ENCODE assay signal across 8 cellular contexts in the genomic region with DNA sequence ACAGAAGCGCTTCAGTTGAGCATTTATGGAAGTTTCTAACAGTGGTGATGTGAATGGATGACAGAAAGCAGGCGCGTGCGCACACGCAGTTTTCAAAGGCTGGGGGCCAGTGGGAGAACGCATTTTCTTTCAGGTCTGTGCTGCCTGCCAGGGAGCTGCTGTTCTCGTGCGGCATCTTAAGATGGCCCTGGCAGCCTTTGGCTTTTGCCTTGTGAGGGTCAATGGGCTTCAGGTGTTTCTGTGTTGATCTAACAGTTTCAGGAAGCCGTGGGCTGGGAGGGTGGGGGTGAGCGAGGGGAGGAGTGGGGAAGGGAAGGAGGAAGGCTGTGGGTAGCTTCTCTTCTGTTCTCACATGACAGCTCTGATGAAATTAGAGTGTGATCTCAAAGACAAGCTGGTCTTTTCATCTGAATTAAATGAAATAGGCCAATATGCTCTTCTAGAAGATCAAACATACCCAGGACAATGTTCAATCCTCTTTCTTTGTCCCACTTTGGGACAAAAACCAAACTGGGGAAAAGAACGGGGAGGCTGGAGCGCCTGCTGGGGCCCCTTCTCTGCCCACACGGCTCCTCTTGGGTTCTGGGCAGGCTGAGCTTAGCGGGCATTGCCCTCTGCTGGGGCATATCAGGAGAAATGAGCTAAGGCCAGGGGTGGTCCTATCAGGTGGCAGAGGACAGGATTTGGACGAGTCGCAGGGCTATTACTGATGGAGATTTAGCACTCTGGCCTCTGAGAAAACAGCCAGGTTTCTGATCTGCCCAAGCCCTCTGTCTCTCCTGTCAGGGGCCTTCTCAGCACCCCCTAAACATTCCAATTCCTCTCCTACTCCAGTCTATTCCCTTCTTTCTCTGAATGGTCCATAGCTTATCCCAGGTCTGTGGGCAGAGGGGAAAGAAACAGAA.
DNase-seq lines count a peak whose midpoint lies in the region; ATAC-seq, FAIRE-seq and TF ChIP-seq lines count a peak whose summit lies in the region.

No MANE protein-coding gene starts in this region.

- peak overlapping the region; percentile 35 for H3K4me3 ChIP-seq in CD8-positive, alpha-beta memory T cell (ENCODE audit: low read length)
- H3K4me3 ChIP-seq in K562 = no peak overlapping the region

- peak overlapping the region; percentile 72 to 93 (median 84) for H3K4me3 Mint-ChIP-seq in CD8-positive, alpha-beta memory T cell

- H3K4me2 ChIP-seq in K562 (ENCODE audit: insufficient read depth, low read length) = peak overlapping the region; percentile 34

- no peaks in the 10 kb centered on the region for H3K9me3 ChIP-seq in CD8-positive, alpha-beta memory T cell (ENCODE audit: low read length)
- H3K9me3 ChIP-seq in K562 (replicated peaks; ENCODE audit: control insufficient read depth, insufficient read depth, low read depth, low read length) = no peaks in the 10 kb centered on the region

- no TSS peak for BruUV-seq in K562 (replicated peaks; lab: Mats Ljungman, UMichigan)

- peaks cover 5% of the 10 kb centered on the region; the same call in 1 of the 2 replicates for H4K20me1 ChIP-seq in K562 (replicated peaks; ENCODE audit: control insufficient read depth, insufficient read depth, low read length)

- no peak; a peak in 1 of 6 replicates for TF ChIP-seq CTCF in K562 (IDR thresholded peaks at IDR 0.05 in 2 of 3, conservative IDR thresholded peaks at IDR 0.05 in 1 of 3; ENCODE audit: insufficient read depth in 2 of 3, low read depth in 1 of 3, low read length in 3 of 3)

- peak; percentile 28 to 29 for TF ChIP-seq RAD21 in K562 (CRISPR knock-in tag; conservative IDR thresholded peaks at IDR 0.05 in 1 of 2, IDR thresholded peaks at IDR 0.05 in 1 of 2)

- CTCF ChIA-PET in CD8-positive, alpha-beta memory T cell (lab: Charles Lee) = interaction anchor here (0.6 to 9.6 kb wide), 21 partner anchors 9 to 635 kb away, joined by 3 to 184 read pairs (median 4); no protein-coding TSS in a partner anchor
- CTCF ChIA-PET in K562 (lab: Yijun Ruan, JAX; ENCODE audit: low intra/inter-chr PET ratio) = no interaction called here

- H3K36me3 ChIP-seq in CD8-positive, alpha-beta memory T cell (ENCODE audit: insufficient read depth, low read length) = no peaks in the 10 kb centered on the region
- H3K36me3 ChIP-seq in K562 (ENCODE audit: control insufficient read depth, insufficient read depth, low read length) = no peaks in the 10 kb centered on the region

- 3% methylated on average over 14 of the region's 16 CpGs for WGBS in K562 (ENCODE audit: insufficient coverage, low coverage, missing lambda C conversion rate)

- intact Hi-C loops in K562 (cut with micrococcal nuclease) = no loop called here

- H3K4me1 ChIP-seq in CD8-positive, alpha-beta memory T cell (ENCODE audit: insufficient read depth, low read length) = peaks cover 50% of the 10 kb centered on the region
- no peaks in the 10 kb centered on the region for H3K4me1 ChIP-seq in K562 (replicated peaks in 1 of 2; ENCODE audit: control insufficient read depth in 2 of 2, insufficient read depth in 2 of 2, low read length in 2 of 2)

- peak in 3 of 5 donors; percentile 30 to 62 (median 61) for DNase-seq in CD8-positive, alpha-beta memory T cell
- DNase-seq in T-helper 1 cell = peak in 4 of 5 donors; percentile 30 to 46 (median 36)
- no peak for DNase-seq in K562 (ENCODE audit: extremely low read depth in 1 of 4, low spot score in 3 of 4)
- peak; percentile 24 for DNase-seq in iris pigment epithelial cell (ENCODE audit: low read depth)
- peak; percentile 54 for DNase-seq in stimulated activated CD4-positive, alpha-beta T cell treated with anti-CD3 and anti-CD28 coated beads, Interleukin-1b, Interleukin-23, amount 100 ng/mL, for 48 hours
- DNase-seq in EL = no peak

- no peaks in the 10 kb centered on the region for H3K9me3 Mint-ChIP-seq in CD8-positive, alpha-beta memory T cell

- no peaks in the 10 kb centered on the region for H3K27me3 ChIP-seq in CD8-positive, alpha-beta memory T cell (ENCODE audit: insufficient read depth, low read length, poor library complexity, severe bottlenecking)
- H3K27me3 ChIP-seq in K562 (ENCODE audit: control insufficient read depth in 2 of 2, insufficient read depth in 2 of 2, low read length in 2 of 2) = peaks cover 29 to 55% of the 10 kb centered on the region in 2 experiments

- H3K9me1 ChIP-seq in K562 (ENCODE audit: control insufficient read depth, insufficient read depth, low read length) = no peaks in the 10 kb centered on the region

- POLR2A ChIA-PET in CD8-positive, alpha-beta memory T cell (lab: Charles Lee) = interaction anchor here (1.0 to 2.2 kb wide), 5 partner anchors 185 to 900 kb away, joined by 3 to 7 read pairs (median 4); a partner anchor contains a TSS
- POLR2A ChIA-PET in K562 (lab: Yijun Ruan, JAX) = interaction anchor here (1.6 kb wide), 1 partner anchor 9 kb away, joined by 3 read pairs; no protein-coding TSS in a partner anchor

- H3K79me2 ChIP-seq in K562 (ENCODE audit: control insufficient read depth, insufficient read depth, low read length) = no peaks in the 10 kb centered on the region

- no peak for TF ChIP-seq EP300 in K562 (IDR thresholded peaks at IDR 0.05; ENCODE audit: low read length)

- H3K9ac ChIP-seq in K562 (ENCODE audit: insufficient read depth in 1 of 2, low read depth in 2 of 2, low read length in 2 of 2) = no peak overlapping the region

- no peak for TF ChIP-seq POLR2A in K562 (conservative IDR thresholded peaks at IDR 0.05)

- no peak for FAIRE-seq in K562 (lab: Jason Lieb, UNC)

- peak; percentile 17 for ATAC-seq in HG03442 (IDR thresholded peaks at IDR 0.05; ENCODE audit: unreplicated experiment)
- no peak for ATAC-seq in K562
- no peak for ATAC-seq in GM19328 (IDR thresholded peaks at IDR 0.05; ENCODE audit: unreplicated experiment)

- H3K27ac ChIP-seq in CD8-positive, alpha-beta memory T cell (ENCODE audit: low read depth, low read length) = no peak overlapping the region
- H3K27ac ChIP-seq in K562 (ENCODE audit: extremely low read depth, low read depth, low read length) = no peak overlapping the region

- H2AFZ ChIP-seq in K562 (ENCODE audit: low read depth, low read length) = no peak overlapping the region; the same call in 1 of the 2 replicates

- peaks cover 48 to 51% (median 49%) of the 10 kb centered on the region in 3 donors for H3K4me1 Mint-ChIP-seq in CD8-positive, alpha-beta memory T cell

- in situ Hi-C loops in K562 (cut with MboI) = loop anchor here (10.0 kb wide), 2 partner anchors 273 to 547 kb away; no protein-coding TSS in a partner anchor

- no peaks in the 10 kb centered on the region for H3K36me3 Mint-ChIP-seq in CD8-positive, alpha-beta memory T cell

- H3K27ac Mint-ChIP-seq in CD8-positive, alpha-beta memory T cell = peak overlapping the region; percentile 65 to 99 (median 90)

- peaks cover 0 to 1% of the 10 kb centered on the region in 2 donors for H3K27me3 Mint-ChIP-seq in CD8-positive, alpha-beta memory T cell

TF ChIP-seq in K562, 482 proteins besides CTCF, POLR2A, EP300 and RAD21:
- TF ChIP-seq FOXK2 (conservative IDR thresholded peaks at IDR 0.05 in 1 of 2, IDR thresholded peaks at IDR 0.05 in 1 of 2; ENCODE audit: low read depth in 2 of 2) (no peak), RFX5 (IDR thresholded peaks at IDR 0.05; ENCODE audit: low read depth, low read length) (no peak), ZNF785 (CRISPR knock-in tag; IDR thresholded peaks at IDR 0.05) (no peak), ZNF175 (CRISPR knock-in tag; IDR thresholded peaks at IDR 0.05; ENCODE audit: low read depth) (no peak), ZNF239 (CRISPR knock-in tag; IDR thresholded peaks at IDR 0.05) (no peak), NUFIP1 (IDR thresholded peaks at IDR 0.05; ENCODE audit: partially characterized antibody) (no peak), NRF1 (conservative IDR thresholded peaks at IDR 0.05 in 1 of 2, IDR thresholded peaks at IDR 0.05 in 1 of 2) (peak; percentile 78 to 83), ZNF232 (CRISPR knock-in tag; IDR thresholded peaks at IDR 0.05) (no peak)
- TF ChIP-seq, protein P1, sequence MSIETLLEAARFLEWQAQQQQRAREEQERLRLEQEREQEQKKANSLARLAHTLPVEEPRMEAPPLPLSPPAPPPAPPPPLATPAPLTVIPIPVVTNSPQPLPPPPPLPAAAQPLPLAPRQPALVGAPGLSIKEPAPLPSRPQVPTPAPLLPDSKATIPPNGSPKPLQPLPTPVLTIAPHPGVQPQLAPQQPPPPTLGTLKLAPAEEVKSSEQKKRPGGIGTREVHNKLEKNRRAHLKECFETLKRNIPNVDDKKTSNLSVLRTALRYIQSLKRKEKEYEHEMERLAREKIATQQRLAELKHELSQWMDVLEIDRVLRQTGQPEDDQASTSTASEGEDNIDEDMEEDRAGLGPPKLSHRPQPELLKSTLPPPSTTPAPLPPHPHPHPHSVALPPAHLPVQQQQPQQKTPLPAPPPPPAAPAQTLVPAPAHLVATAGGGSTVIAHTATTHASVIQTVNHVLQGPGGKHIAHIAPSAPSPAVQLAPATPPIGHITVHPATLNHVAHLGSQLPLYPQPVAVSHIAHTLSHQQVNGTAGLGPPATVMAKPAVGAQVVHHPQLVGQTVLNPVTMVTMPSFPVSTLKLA (conservative IDR thresholded peaks at IDR 0.05) = no peak
- TF ChIP-seq, protein P2, sequence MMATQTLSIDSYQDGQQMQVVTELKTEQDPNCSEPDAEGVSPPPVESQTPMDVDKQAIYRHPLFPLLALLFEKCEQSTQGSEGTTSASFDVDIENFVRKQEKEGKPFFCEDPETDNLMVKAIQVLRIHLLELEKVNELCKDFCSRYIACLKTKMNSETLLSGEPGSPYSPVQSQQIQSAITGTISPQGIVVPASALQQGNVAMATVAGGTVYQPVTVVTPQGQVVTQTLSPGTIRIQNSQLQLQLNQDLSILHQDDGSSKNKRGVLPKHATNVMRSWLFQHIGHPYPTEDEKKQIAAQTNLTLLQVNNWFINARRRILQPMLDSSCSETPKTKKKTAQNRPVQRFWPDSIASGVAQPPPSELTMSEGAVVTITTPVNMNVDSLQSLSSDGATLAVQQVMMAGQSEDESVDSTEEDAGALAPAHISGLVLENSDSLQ (IDR thresholded peaks at IDR 0.05) = 0 out of 2 replicates have a peak, but pooled peaks have one; percentile 8
- TF ChIP-seq, protein P3, sequence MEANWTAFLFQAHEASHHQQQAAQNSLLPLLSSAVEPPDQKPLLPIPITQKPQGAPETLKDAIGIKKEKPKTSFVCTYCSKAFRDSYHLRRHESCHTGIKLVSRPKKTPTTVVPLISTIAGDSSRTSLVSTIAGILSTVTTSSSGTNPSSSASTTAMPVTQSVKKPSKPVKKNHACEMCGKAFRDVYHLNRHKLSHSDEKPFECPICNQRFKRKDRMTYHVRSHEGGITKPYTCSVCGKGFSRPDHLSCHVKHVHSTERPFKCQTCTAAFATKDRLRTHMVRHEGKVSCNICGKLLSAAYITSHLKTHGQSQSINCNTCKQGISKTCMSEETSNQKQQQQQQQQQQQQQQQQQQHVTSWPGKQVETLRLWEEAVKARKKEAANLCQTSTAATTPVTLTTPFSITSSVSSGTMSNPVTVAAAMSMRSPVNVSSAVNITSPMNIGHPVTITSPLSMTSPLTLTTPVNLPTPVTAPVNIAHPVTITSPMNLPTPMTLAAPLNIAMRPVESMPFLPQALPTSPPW (CRISPR knock-in tag; IDR thresholded peaks at IDR 0.05) = 0 out of 2 replicates have a peak, but pooled peaks have one; percentile 18

Comparison
In these comparisons a context has a peak if more than half of its experiments do, and no peak if none do; other contexts are left out.
1. DNase-seq: peak in CD8-positive, alpha-beta memory T cell (3 of 5), T-helper 1 cell (4 of 5), iris pigment epithelial cell (single experiment) and stimulated activated CD4-positive, alpha-beta T cell treated with anti-CD3 and anti-CD28 coated beads, Interleukin-1b, Interleukin-23, amount 100 ng/mL, for 48 hours (single experiment); none in K562 (0 of 4) and EL (single experiment).